In genomic region chr6:119215885-119216590, GRCh38 we compare ENCODE assay signal across 1 cellular context.
TF ChIP-seq lines count a peak whose summit lies in the region.

No MANE protein-coding gene starts in this region.

TF ChIP-seq in HEK293T, 16 proteins besides CTCF, POLR2A, EP300 and RAD21 (continued from another document):
- TF ChIP-seq NFRKB (IDR thresholded peaks at IDR 0.05) (no peak), SUZ12 (IDR thresholded peaks at IDR 0.05) (no peak)
